ENCODE assay signal across 17 cellular contexts in the genomic region with DNA sequence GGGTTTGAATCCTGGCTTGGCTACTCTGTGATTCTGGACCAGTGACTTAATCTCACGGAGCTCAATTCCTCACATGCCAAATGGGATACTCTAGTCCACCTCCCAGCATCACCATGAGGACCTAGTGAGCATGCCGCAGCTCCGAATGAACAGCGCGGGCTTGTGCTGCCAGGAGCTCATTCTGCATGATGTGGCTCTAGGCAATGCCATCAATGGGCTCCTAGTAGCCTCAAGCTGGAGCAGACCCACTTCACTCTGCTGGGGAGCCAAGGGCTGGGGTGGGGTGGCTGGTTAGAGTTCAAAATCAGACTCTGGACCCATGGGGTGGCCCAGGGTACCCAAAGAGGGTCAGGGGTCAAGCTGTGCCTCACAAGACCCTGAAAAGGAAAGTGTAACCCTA. TPM values are rescaled to one million over a fixed set of nuclear protein-coding genes. Genes with fewer than 3 reads are reported as not detected.
DNase-seq lines count a peak whose midpoint lies in the region; ATAC-seq and TF ChIP-seq lines count a peak whose summit lies in the region.
"Had no signal": no experiment of that assay in that cellular context is flagged by ENCODE, and none has a peak within 500 bp of the region (broad histone marks: within the 10 kb centered on the region; RNA-seq: fewer than 3 reads in every experiment).

No MANE protein-coding gene starts in this region.

- peaks cover 47% of the 10 kb centered on the region for H3K27me3 Mint-ChIP-seq in chondrocyte (ENCODE audit: low read depth)
- peaks cover 53% of the 10 kb centered on the region for H3K27me3 Mint-ChIP-seq in osteocyte (ENCODE audit: unreplicated experiment)

- intact Hi-C loops in heart left ventricle (cut with DNase I) = no loop called here
- intact Hi-C loops in vagina (cut with DNase I) = no loop called here
- intact Hi-C loops in aorta (cut with DNase I) = no loop called here

- H3K27ac ChIP-seq in right atrium auricular region (no peak overlapping the region), heart left ventricle (no peak overlapping the region), vagina (no peak overlapping the region), aorta (ENCODE audit: low read depth in 1 of 2, low read length in 2 of 2) (no peak overlapping the region)
- H3K27ac ChIP-seq: A549, KMS-11, SJSA1 had no signal

- H3K9me3 Mint-ChIP-seq in chondrocyte (ENCODE audit: low read depth) (no peaks in the 10 kb centered on the region), osteocyte (ENCODE audit: unreplicated experiment) (no peaks in the 10 kb centered on the region)
- H3K9me3 Mint-ChIP-seq: CD4-positive, alpha-beta T cell had no signal

- H3K4me1 Mint-ChIP-seq in chondrocyte (ENCODE audit: low read depth) (peaks cover 13% of the 10 kb centered on the region), osteocyte (ENCODE audit: unreplicated experiment) (peaks cover 6% of the 10 kb centered on the region)

- no peaks in the 10 kb centered on the region for H3K36me3 ChIP-seq in right atrium auricular region
- no peaks in the 10 kb centered on the region for H3K36me3 ChIP-seq in heart left ventricle
- no peaks in the 10 kb centered on the region for H3K36me3 ChIP-seq in vagina
- no peaks in the 10 kb centered on the region for H3K36me3 ChIP-seq in aorta (ENCODE audit: control insufficient read depth in 1 of 2, insufficient read depth in 2 of 2, low read length in 1 of 2)
- H3K36me3 ChIP-seq: SJSA1 had no signal

- H3K9me3 ChIP-seq in right atrium auricular region (no peaks in the 10 kb centered on the region), heart left ventricle (no peaks in the 10 kb centered on the region), vagina (no peaks in the 10 kb centered on the region), aorta (ENCODE audit: control insufficient read depth, low read length) (no peaks in the 10 kb centered on the region)
- H3K9me3 ChIP-seq: A549, SJSA1 had no signal

- no peak for TF ChIP-seq CTCF in right atrium auricular region (IDR thresholded peaks at IDR 0.05)
- no peak for TF ChIP-seq CTCF in heart left ventricle (IDR thresholded peaks at IDR 0.05)
- no peak for TF ChIP-seq CTCF in chondrocyte (IDR thresholded peaks at IDR 0.05)
- TF ChIP-seq CTCF in osteocyte (IDR thresholded peaks at IDR 0.05) = no peak
- no peak for TF ChIP-seq CTCF in vagina (IDR thresholded peaks at IDR 0.05)

- H3K4me1 ChIP-seq in right atrium auricular region = peaks cover 0 to 20% of the 10 kb centered on the region in 2 donors
- peaks cover 0 to 21% (median 17%) of the 10 kb centered on the region in 12 donors for H3K4me1 ChIP-seq in heart left ventricle
- peaks cover 17% of the 10 kb centered on the region for H3K4me1 ChIP-seq in vagina
- no peaks in the 10 kb centered on the region for H3K4me1 ChIP-seq in aorta (ENCODE audit: control insufficient read depth in 1 of 2, insufficient read depth in 2 of 2, low read length in 2 of 2)

- H3K4me3 Mint-ChIP-seq in chondrocyte (ENCODE audit: unreplicated experiment) (no peak overlapping the region), osteocyte (ENCODE audit: unreplicated experiment) (no peak overlapping the region)
- H3K4me3 Mint-ChIP-seq: CD4-positive, alpha-beta T cell had no signal

- ATAC-seq in heart left ventricle (no peak), GM18511 (IDR thresholded peaks at IDR 0.05; ENCODE audit: unreplicated experiment) (no peak), aorta (ENCODE audit: low FRiP score) (no peak)
- ATAC-seq: A549 had no signal

- WGBS in heart left ventricle, 4 donors = 87 to 92% (median 90%) methylated on average over 4 to 5 of the region's 5 CpGs
- 81 to 87% methylated on average over 5 of the region's 5 CpGs for WGBS in aorta, 2 donors

- H3K36me3 Mint-ChIP-seq in chondrocyte (ENCODE audit: low read depth) (no peaks in the 10 kb centered on the region), osteocyte (ENCODE audit: unreplicated experiment) (no peaks in the 10 kb centered on the region)

- H3K27ac Mint-ChIP-seq in chondrocyte (ENCODE audit: unreplicated experiment) (no peak overlapping the region), osteocyte (ENCODE audit: unreplicated experiment) (no peak overlapping the region)
- H3K27ac Mint-ChIP-seq: CD4-positive, alpha-beta T cell had no signal

- H3K4me3 ChIP-seq in right atrium auricular region (no peak overlapping the region), heart left ventricle (no peak overlapping the region), vagina (no peak overlapping the region), aorta (ENCODE audit: low read length in 2 of 2) (no peak overlapping the region)
- H3K4me3 ChIP-seq: A549, SJSA1 had no signal

- peak; percentile 47 for DNase-seq in right atrium auricular region (ENCODE audit: low spot score)
- DNase-seq in heart left ventricle = no peak
- peak; percentile 29 for DNase-seq in chondrocyte (ENCODE audit: low spot score)
- DNase-seq in osteocyte (ENCODE audit: extremely low spot score, unreplicated experiment) = peak; percentile 69
- peak; percentile 71 to 72 for DNase-seq in vagina (ENCODE audit: extremely low spot score in 2 of 2)
- DNase-seq in HuH-7 (ENCODE audit: low spot score) = no peak
- DNase-seq in aorta = no peak
- DNase-seq: GF-D8, GOT3, MV-4-11, NCI-H187, NCI-H226 had no signal

- no peaks in the 10 kb centered on the region for H3K27me3 ChIP-seq in right atrium auricular region
- H3K27me3 ChIP-seq in heart left ventricle = peaks cover 0 to 19% (median 0%) of the 10 kb centered on the region in 9 donors
- H3K27me3 ChIP-seq in vagina = no peaks in the 10 kb centered on the region
- H3K27me3 ChIP-seq in aorta (ENCODE audit: control insufficient read depth in 1 of 2, insufficient read depth in 2 of 2, low read length in 1 of 2) = no peaks in the 10 kb centered on the region

- TF ChIP-seq POLR2A in heart left ventricle (IDR thresholded peaks at IDR 0.05) (no peak), vagina (IDR thresholded peaks at IDR 0.05) (no peak)

RNA-seq across cellular contexts. Expression of a gene that starts 41.5 kb away (rescaled TPM):
- total RNA-seq in right atrium auricular region (100 to 1,000 TPM in 1 of 2 donors, 10 to 100 TPM in 1; 85.6 to 116 TPM), heart left ventricle (100 to 1,000 TPM; 106 to 198 (median 141) TPM), chondrocyte (10.2 to 18.4 TPM (median 17.3 TPM) in 3 replicates), osteocyte (3.0 and 4.5 TPM in 2 replicates), vagina (27.0 TPM), aorta (10 to 100 TPM; 47.1 to 80.7 TPM)
- polyA plus RNA-seq in heart left ventricle (100 to 1,000 TPM in 1 of 2 donors, 10 to 100 TPM in 1; 62.5 to 147 TPM), aorta (10 to 100 TPM; 14.8 to 19.1 TPM)

Comparison
In these comparisons a context has a peak if more than half of its experiments do, and no peak if none do; other contexts are left out.
1. DNase-seq: peak in right atrium auricular region (single experiment), chondrocyte (single experiment), osteocyte (single experiment) and vagina (2 of 2); none in heart left ventricle (0 of 5), HuH-7 (single experiment) and aorta (0 of 2).